In the genomic region with DNA sequence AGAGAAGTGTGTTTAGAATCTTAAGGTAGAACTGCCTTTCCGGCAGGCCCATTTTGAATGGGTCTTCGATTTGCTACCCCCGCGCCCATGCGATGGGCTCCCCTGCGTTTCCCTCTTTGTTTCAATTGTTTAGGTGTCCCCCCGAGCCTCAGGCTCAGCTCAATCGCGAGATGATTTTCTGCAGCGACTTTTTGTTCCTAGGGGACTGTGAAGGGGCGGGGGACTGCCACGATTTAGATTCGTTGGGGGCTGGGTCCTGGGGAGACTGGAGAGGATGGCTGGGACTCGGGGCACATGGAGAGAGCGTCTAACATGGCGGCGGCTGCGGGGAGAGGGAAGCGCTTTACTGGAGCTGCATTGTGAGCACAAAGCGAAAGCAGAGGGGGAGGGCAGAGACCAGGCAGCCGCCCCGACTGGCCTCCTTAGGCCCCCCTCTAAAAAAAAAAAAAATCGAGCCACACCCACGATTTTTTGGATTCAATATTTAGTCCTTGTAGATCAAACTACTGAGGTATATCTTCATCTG, we compare ENCODE assay signal across 8 cellular contexts. TPM values are rescaled to one million over a fixed set of nuclear protein-coding genes. Genes with fewer than 3 reads are reported as not detected.
A peak's percentile ranks its signal among the peaks of the same experiment; 100 is the strongest.
DNase-seq lines count a peak whose midpoint lies in the region; ATAC-seq and TF ChIP-seq lines count a peak whose summit lies in the region.

No MANE protein-coding gene starts in this region.

- peak overlapping the region; percentile 99 for H3K27ac ChIP-seq in GM23338 (ENCODE audit: low read depth)

- ATAC-seq in GM23338: peak; percentile 52

- peak overlapping the region; percentile 85 for H3K4me2 ChIP-seq in GM23338

- peaks cover 28% of the 10 kb centered on the region for H3K4me1 Mint-ChIP-seq in GM23338

- no peak for TF ChIP-seq CTCF in GM23338 (conservative IDR thresholded peaks at IDR 0.05; ENCODE audit: low read depth in 2 of 2)
- TF ChIP-seq CTCF in retinal pigment epithelial cell (conservative IDR thresholded peaks at IDR 0.05; ENCODE audit: low read depth, low read length): no peak

- H3F3A ChIP-seq in GM23338 (replicated peaks; ENCODE audit: low read depth): 0 out of 2 replicates have a peak, but pooled peaks cover 3% of the 10 kb centered on the region

- H3K27me3 ChIP-seq in GM23338 (ENCODE audit: insufficient read depth): no peaks in the 10 kb centered on the region

- peaks cover 61% of the 10 kb centered on the region for H3K79me2 ChIP-seq in GM23338 (replicated peaks; ENCODE audit: insufficient read depth)

- peaks cover 6% of the 10 kb centered on the region; the same call in 2 of the 3 replicates for H3K9me3 Mint-ChIP-seq in GM23338

- DNase-seq in DMS79 treated with DMSO at 0.1 percent for 48 hours (lab: John Stamatoyannopoulos, UW): peak; percentile 85
- DNase-seq in GM23338 (ENCODE audit: low spot score): peak; percentile 78
- peak; percentile 84 for DNase-seq in NAMALWA (ENCODE audit: low spot score)
- peak; percentile 58 to 89 (median 75) for DNase-seq in T-helper 2 cell
- peak in 50 of 58 donors; percentile 1 to 53 (median 30) for DNase-seq in anterior cingulate cortex (lab: John Stamatoyannopoulos, UW)
- DNase-seq in hepatic stellate cell (ENCODE audit: low spot score): peak; percentile 74
- no peak for DNase-seq in retinal pigment epithelial cell (ENCODE audit: low read depth)
- DNase-seq in inferior parietal cortex (ENCODE audit: extremely low spot score): no peak

- H3K9me2 ChIP-seq in GM23338 (ENCODE audit: insufficient read depth): no peaks in the 10 kb centered on the region

- H3K36me3 Mint-ChIP-seq in GM23338 (ENCODE audit: low read depth): peaks cover 43% of the 10 kb centered on the region

- H3K27me3 Mint-ChIP-seq in GM23338 (ENCODE audit: insufficient read depth, low read depth, poor library complexity): peaks cover 17% of the 10 kb centered on the region

- H3K4me1 ChIP-seq in GM23338 (ENCODE audit: insufficient read depth): peaks cover 40% of the 10 kb centered on the region

- H3K27ac Mint-ChIP-seq in GM23338: peak overlapping the region; percentile 100

- no peak overlapping the region for H2AFZ ChIP-seq in GM23338

- peaks cover 38% of the 10 kb centered on the region for H4K20me1 ChIP-seq in GM23338 (replicated peaks; ENCODE audit: insufficient read depth)

- H3K4me3 ChIP-seq in GM23338 (peak overlapping the region; percentile 67), retinal pigment epithelial cell (ENCODE audit: low read length) (peak overlapping the region; percentile 95)

- H3K36me3 ChIP-seq in GM23338 (ENCODE audit: insufficient read depth): no peaks in the 10 kb centered on the region

- peak overlapping the region; percentile 98 for H3K4me3 Mint-ChIP-seq in GM23338

TF ChIP-seq in GM23338, 12 proteins besides CTCF, POLR2A, EP300 and RAD21 (continues in another document):
- no peak for TF ChIP-seq ZNF114 (CRISPR knock-in tag; IDR thresholded peaks at IDR 0.05)
- no peak for TF ChIP-seq ZNF331 (CRISPR knock-in tag; IDR thresholded peaks at IDR 0.05; ENCODE audit: low read depth)
- TF ChIP-seq, protein P1, sequence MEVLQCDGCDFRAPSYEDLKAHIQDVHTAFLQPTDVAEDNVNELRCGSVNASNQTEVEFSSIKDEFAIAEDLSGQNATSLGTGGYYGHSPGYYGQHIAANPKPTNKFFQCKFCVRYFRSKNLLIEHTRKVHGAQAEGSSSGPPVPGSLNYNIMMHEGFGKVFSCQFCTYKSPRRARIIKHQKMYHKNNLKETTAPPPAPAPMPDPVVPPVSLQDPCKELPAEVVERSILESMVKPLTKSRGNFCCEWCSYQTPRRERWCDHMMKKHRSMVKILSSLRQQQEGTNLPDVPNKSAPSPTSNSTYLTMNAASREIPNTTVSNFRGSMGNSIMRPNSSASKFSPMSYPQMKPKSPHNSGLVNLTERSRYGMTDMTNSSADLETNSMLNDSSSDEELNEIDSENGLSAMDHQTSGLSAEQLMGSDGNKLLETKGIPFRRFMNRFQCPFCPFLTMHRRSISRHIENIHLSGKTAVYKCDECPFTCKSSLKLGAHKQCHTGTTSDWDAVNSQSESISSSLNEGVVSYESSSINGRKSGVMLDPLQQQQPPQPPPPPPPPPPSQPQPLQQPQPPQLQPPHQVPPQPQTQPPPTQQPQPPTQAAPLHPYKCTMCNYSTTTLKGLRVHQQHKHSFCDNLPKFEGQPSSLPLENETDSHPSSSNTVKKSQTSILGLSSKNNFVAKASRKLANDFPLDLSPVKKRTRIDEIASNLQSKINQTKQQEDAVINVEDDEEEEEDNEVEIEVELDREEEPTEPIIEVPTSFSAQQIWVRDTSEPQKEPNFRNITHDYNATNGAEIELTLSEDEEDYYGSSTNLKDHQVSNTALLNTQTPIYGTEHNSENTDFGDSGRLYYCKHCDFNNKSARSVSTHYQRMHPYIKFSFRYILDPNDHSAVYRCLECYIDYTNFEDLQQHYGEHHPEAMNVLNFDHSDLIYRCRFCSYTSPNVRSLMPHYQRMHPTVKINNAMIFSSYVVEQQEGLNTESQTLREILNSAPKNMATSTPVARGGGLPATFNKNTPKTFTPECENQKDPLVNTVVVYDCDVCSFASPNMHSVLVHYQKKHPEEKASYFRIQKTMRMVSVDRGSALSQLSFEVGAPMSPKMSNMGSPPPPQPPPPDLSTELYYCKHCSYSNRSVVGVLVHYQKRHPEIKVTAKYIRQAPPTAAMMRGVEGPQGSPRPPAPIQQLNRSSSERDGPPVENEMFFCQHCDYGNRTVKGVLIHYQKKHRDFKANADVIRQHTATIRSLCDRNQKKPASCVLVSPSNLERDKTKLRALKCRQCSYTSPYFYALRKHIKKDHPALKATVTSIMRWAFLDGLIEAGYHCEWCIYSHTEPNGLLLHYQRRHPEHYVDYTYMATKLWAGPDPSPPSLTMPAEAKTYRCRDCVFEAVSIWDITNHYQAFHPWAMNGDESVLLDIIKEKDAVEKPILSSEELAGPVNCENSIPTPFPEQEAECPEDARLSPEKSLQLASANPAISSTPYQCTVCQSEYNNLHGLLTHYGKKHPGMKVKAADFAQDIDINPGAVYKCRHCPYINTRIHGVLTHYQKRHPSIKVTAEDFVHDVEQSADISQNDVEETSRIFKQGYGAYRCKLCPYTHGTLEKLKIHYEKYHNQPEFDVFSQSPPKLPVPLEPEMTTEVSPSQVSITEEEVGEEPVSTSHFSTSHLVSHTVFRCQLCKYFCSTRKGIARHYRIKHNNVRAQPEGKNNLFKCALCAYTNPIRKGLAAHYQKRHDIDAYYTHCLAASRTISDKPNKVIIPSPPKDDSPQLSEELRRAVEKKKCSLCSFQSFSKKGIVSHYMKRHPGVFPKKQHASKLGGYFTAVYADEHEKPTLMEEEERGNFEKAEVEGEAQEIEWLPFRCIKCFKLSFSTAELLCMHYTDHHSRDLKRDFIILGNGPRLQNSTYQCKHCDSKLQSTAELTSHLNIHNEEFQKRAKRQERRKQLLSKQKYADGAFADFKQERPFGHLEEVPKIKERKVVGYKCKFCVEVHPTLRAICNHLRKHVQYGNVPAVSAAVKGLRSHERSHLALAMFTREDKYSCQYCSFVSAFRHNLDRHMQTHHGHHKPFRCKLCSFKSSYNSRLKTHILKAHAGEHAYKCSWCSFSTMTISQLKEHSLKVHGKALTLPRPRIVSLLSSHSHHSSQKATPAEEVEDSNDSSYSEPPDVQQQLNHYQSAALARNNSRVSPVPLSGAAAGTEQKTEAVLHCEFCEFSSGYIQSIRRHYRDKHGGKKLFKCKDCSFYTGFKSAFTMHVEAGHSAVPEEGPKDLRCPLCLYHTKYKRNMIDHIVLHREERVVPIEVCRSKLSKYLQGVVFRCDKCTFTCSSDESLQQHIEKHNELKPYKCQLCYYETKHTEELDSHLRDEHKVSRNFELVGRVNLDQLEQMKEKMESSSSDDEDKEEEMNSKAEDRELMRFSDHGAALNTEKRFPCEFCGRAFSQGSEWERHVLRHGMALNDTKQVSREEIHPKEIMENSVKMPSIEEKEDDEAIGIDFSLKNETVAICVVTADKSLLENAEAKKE (CRISPR knock-in tag; IDR thresholded peaks at IDR 0.05): no peak
- TF ChIP-seq, protein P2, sequence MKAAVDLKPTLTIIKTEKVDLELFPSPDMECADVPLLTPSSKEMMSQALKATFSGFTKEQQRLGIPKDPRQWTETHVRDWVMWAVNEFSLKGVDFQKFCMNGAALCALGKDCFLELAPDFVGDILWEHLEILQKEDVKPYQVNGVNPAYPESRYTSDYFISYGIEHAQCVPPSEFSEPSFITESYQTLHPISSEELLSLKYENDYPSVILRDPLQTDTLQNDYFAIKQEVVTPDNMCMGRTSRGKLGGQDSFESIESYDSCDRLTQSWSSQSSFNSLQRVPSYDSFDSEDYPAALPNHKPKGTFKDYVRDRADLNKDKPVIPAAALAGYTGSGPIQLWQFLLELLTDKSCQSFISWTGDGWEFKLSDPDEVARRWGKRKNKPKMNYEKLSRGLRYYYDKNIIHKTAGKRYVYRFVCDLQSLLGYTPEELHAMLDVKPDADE (IDR thresholded peaks at IDR 0.05): no peak
- no peak for TF ChIP-seq STAT1 (IDR thresholded peaks at IDR 0.05; ENCODE audit: unreplicated experiment)
- TF ChIP-seq JUNB (IDR thresholded peaks at IDR 0.05; ENCODE audit: unreplicated experiment): no peak
- TF ChIP-seq EZH2phosphoT487 (IDR thresholded peaks at IDR 0.05; ENCODE audit: unreplicated experiment): no peak
- no peak for TF ChIP-seq NANOG (IDR thresholded peaks at IDR 0.05; ENCODE audit: borderline replicate concordance)

RNA-seq across cellular contexts. Expression of a gene that starts 1.7 kb away (rescaled TPM):
- total RNA-seq in GM23338 (2014; rRNA removed; shearing (Covaris generic)): 365 and 368 TPM in 2 replicates
- 113 and 119 TPM in 2 replicates for polyA plus RNA-seq in GM23338 (2016; fragmentation: Nextera tagmentation; extraction: Ambion mirVana)

RNA-seq across cellular contexts. Expression of a gene that starts 52.2 kb away (rescaled TPM):
- total RNA-seq in GM23338 (2014; rRNA removed; shearing (Covaris generic)): 55.5 and 58.8 TPM in 2 replicates
- 44.1 and 47.6 TPM in 2 replicates for polyA plus RNA-seq in GM23338 (2016; fragmentation: Nextera tagmentation; extraction: Ambion mirVana)

Comparison
In these comparisons a context has a peak if more than half of its experiments do, and no peak if none do; other contexts are left out.
1. DNase-seq: peak in DMS79 treated with DMSO at 0.1 percent for 48 hours (single experiment), GM23338 (single experiment), NAMALWA (single experiment), T-helper 2 cell (5 of 5), anterior cingulate cortex (50 of 58) and hepatic stellate cell (single experiment); none in retinal pigment epithelial cell (single experiment) and inferior parietal cortex (single experiment).